Comparison of ENCODE assay signal across 4 cellular contexts in the genomic region with DNA sequence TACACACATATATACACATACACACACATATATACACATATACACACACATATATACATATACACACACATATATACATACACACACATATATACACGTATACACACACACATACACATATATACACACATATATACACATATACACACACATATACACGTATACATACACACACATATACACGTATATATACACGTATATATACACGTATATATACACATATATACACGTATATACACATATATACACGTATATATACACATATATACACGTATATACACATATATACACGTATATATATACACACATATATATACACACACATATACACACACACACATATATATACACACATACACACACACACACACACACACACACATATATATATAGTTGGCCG. TPM values are rescaled to one million over a fixed set of nuclear protein-coding genes. Genes with fewer than 3 reads are reported as not detected.
DNase-seq lines count a peak whose midpoint lies in the region; ATAC-seq, FAIRE-seq and TF ChIP-seq lines count a peak whose summit lies in the region.
"Not testable (repeated sequence)": the region's sequence is repeated elsewhere in the genome, so short reads cannot be mapped to it uniquely, and the experiment has no call there.

No MANE protein-coding gene starts in this region.

- not testable (repeated sequence) for H3K4me3 Mint-ChIP-seq in GM23338

- H3K27me3 Mint-ChIP-seq in GM23338 (ENCODE audit: insufficient read depth, low read depth, poor library complexity), result not testable (repeated sequence)

- WGBS in pancreas, 2 donors, result 81 to 86% methylated on average over 10 of the region's 10 CpGs

- H3K9me3 ChIP-seq in pancreas, result not testable (repeated sequence)

- not testable (repeated sequence) for H3K4me2 ChIP-seq in GM23338

- H3K79me2 ChIP-seq in GM23338 (replicated peaks; ENCODE audit: insufficient read depth), result peaks cover 86% of the 10 kb centered on the region

- peaks cover 22% of the 10 kb centered on the region for H3K4me1 ChIP-seq in GM23338 (ENCODE audit: insufficient read depth)
- not testable (repeated sequence) for H3K4me1 ChIP-seq in pancreas

- H3K4me3 ChIP-seq in GM23338, pancreas: not testable (repeated sequence)

- peak overlapping the region; percentile 91 for H3K27ac ChIP-seq in GM23338 (ENCODE audit: low read depth)
- not testable (repeated sequence) for H3K27ac ChIP-seq in pancreas

- DNase-seq in GM23338 (ENCODE audit: low spot score); RCC 7860 (ENCODE audit: low spot score); pancreas: not testable (repeated sequence)

- H3F3A ChIP-seq in GM23338 (replicated peaks; ENCODE audit: low read depth), result not testable (repeated sequence)

- intact Hi-C loops in pancreas (cut with DNase I), result not testable (repeated sequence)

- not testable (repeated sequence) for H4K20me1 ChIP-seq in GM23338 (replicated peaks; ENCODE audit: insufficient read depth)

- H3K36me3 Mint-ChIP-seq in GM23338 (ENCODE audit: low read depth), result not testable (repeated sequence)

- H3K9me2 ChIP-seq in GM23338 (ENCODE audit: insufficient read depth), result not testable (repeated sequence)

- H3K27ac Mint-ChIP-seq in GM23338, result not testable (repeated sequence)

- H3K4me1 Mint-ChIP-seq in GM23338, result peaks cover 51% of the 10 kb centered on the region

- H3K27me3 ChIP-seq in GM23338 (ENCODE audit: insufficient read depth); pancreas: not testable (repeated sequence)

- not testable (repeated sequence) for H2AFZ ChIP-seq in GM23338

- ATAC-seq in GM23338, pancreas: not testable (repeated sequence)

- TF ChIP-seq CTCF in GM23338 (conservative IDR thresholded peaks at IDR 0.05; ENCODE audit: low read depth in 2 of 2); pancreas (IDR thresholded peaks at IDR 0.05): not testable (repeated sequence)

- FAIRE-seq in RCC 7860 (lab: Jason Lieb, UNC), result peak; percentile 71
- FAIRE-seq in colon (lab: Jason Lieb, UNC), result peak; percentile 55
- peak; percentile 74 for FAIRE-seq in pancreas (lab: Jason Lieb, UNC)

- H3K36me3 ChIP-seq in GM23338 (ENCODE audit: insufficient read depth); pancreas: not testable (repeated sequence)

- not testable (repeated sequence) for H3K9me3 Mint-ChIP-seq in GM23338

RNA-seq across cellular contexts. Expression of gene MAPKAP1, which starts 13.5 kb away (rescaled TPM):
- 95.4 and 98.5 TPM in 2 replicates for total RNA-seq in GM23338 (2014; rRNA removed; shearing (Covaris generic))
- 57.5 and 68.4 TPM in 2 replicates for polyA plus RNA-seq in GM23338 (2016; fragmentation: Nextera tagmentation; extraction: Ambion mirVana)
- 10 to 100 TPM; 22.4 to 42.0 (median 30.4) TPM for total RNA-seq in pancreas
- polyA plus RNA-seq in pancreas, result 10 to 100 TPM; 18.7 to 36.4 TPM

RNA-seq across cellular contexts. Expression of gene PBX3, which starts 53.7 kb away (rescaled TPM):
- 50.5 and 83.1 TPM in 2 replicates for total RNA-seq in GM23338 (2014; rRNA removed; shearing (Covaris generic))
- 24.5 and 28.9 TPM in 2 replicates for polyA plus RNA-seq in GM23338 (2016; fragmentation: Nextera tagmentation; extraction: Ambion mirVana)
- 10 to 100 TPM; 17.0 to 36.8 (median 22.4) TPM for total RNA-seq in pancreas
- 10 to 100 TPM in 1 of 2 donors, 1 to 10 TPM in 1; 8.9 to 20.6 TPM for polyA plus RNA-seq in pancreas
